In genomic region chr22:38230108-38230825, GRCh38 we compare ENCODE assay signal across 1 cellular context.
TF ChIP-seq lines count a peak whose summit lies in the region.

No MANE protein-coding gene starts in this region.

TF ChIP-seq in HCT116, 20 proteins besides CTCF, POLR2A, EP300 and RAD21 (continued from another document):
- TF ChIP-seq POLR2AphosphoS5 (IDR thresholded peaks at IDR 0.05; ENCODE audit: low read depth, low read length) (no peak), CBX3 (IDR thresholded peaks at IDR 0.05; ENCODE audit: low read depth) (no peak), SRF (IDR thresholded peaks at IDR 0.05; ENCODE audit: low read depth) (no peak), EGR1 (IDR thresholded peaks at IDR 0.05; ENCODE audit: low read depth) (no peak), SIN3A (IDR thresholded peaks at IDR 0.05; ENCODE audit: low read depth) (no peak), ZNF274 (IDR thresholded peaks at IDR 0.05; ENCODE audit: low read depth, low read length) (no peak), EZH2phosphoT487 (IDR thresholded peaks at IDR 0.05; ENCODE audit: borderline replicate concordance) (no peak), ELF1 (IDR thresholded peaks at IDR 0.05; ENCODE audit: borderline replicate concordance, low read depth) (no peak), CEBPB (IDR thresholded peaks at IDR 0.05; ENCODE audit: low read depth) (no peak), EZH2 (IDR thresholded peaks at IDR 0.05) (no peak), ZFX (IDR thresholded peaks at IDR 0.05) (no peak), MAX (IDR thresholded peaks at IDR 0.05) (no peak)
